Comparison of ENCODE assay signal across 1 cellular context in genomic region chr2:222859786-222860726, GRCh38.
TF ChIP-seq lines count a peak whose summit lies in the region.

No MANE protein-coding gene starts in this region.

TF ChIP-seq in HEK293, 187 proteins besides CTCF, POLR2A, EP300 and RAD21 (continued from another document):
- 0 out of 2 replicates have a peak, but pooled peaks have one; percentile 26 for TF ChIP-seq ZNF362 (tag by site-specific recombination; IDR thresholded peaks at IDR 0.05)
